Comparison of ENCODE assay signal across 31 cellular contexts in genomic region chr2:99765919-99766318, GRCh38.
"Had no signal": no experiment of that assay in that cellular context is flagged by ENCODE, and none has a peak within 500 bp of the region (broad histone marks: within the 10 kb centered on the region; RNA-seq: fewer than 3 reads in every experiment).

No MANE protein-coding gene starts in this region.

- H3K27me3 Mint-ChIP-seq: activated CD4-positive, alpha-beta T cell treated with anti-CD3 and anti-CD28 coated beads, Interleukin-2, amount 10 ng/mL, durations not matched to agents 24 days and 14 days; activated naive CD8-positive, alpha-beta T cell treated with anti-CD3 and anti-CD28 coated beads, Interleukin-2, amount 10 ng/mL, durations not matched to agents 7 days and 5 days; naive thymus-derived CD4-positive, alpha-beta T cell had no signal

- H3K4me3 ChIP-seq: ascending aorta, coronary artery, esophagus squamous epithelium, heart right ventricle, ovary, skin epidermis, testis, transverse colon had no signal

- H3K27me3 ChIP-seq: ascending aorta, esophagus squamous epithelium, heart right ventricle, ovary, testis, transverse colon had no signal

- H3K4me3 Mint-ChIP-seq: activated CD4-positive, alpha-beta memory T cell treated with anti-CD3 and anti-CD28 coated beads for 36 hours; activated CD4-positive, alpha-beta T cell treated with anti-CD3 and anti-CD28 coated beads, Interleukin-2, amount 10 ng/mL, durations not matched to agents 24 days and 14 days; activated naive CD4-positive, alpha-beta T cell treated with anti-CD3 and anti-CD28 coated beads for 36 hours; activated naive CD8-positive, alpha-beta T cell treated with anti-CD3 and anti-CD28 coated beads, Interleukin-2, amount 10 ng/mL, durations not matched to agents 7 days and 5 days; activated T-helper 1 cell treated with anti-CD3 and anti-CD28 coated beads, Interleukin-12 subunit alpha, Interleukin-12 subunit beta, Interleukin-2, Interleukin-4 antibody, amounts not matched to agents 30 ng/mL and 10 ng/mL and 1 ng/mL, durations not matched to agents 14 hours and 24 hours and 36 hours; naive thymus-derived CD4-positive, alpha-beta T cell had no signal

- H3K4me1 ChIP-seq: ascending aorta, esophagus squamous epithelium, testis, transverse colon had no signal

- FAIRE-seq: islet of Langerhans, TTC549, urothelium cell line had no signal

- DNase-seq: activated CD4-positive, alpha-beta memory T cell treated with anti-CD3 and anti-CD28 coated beads for 36 hours; activated CD4-positive, alpha-beta T cell treated with anti-CD3 and anti-CD28 coated beads, Interleukin-2, amount 10 ng/mL, durations not matched to agents 24 days and 14 days; activated CD4-positive, CD25-positive, alpha-beta regulatory T cell treated with anti-CD3 and anti-CD28 coated beads, Interleukin-2, amount 50 U/mL, for 72 hours; activated CD8-positive, alpha-beta memory T cell treated with anti-CD3 and anti-CD28 coated beads, Interleukin-2, amount 50 U/mL, for 4 hours; activated effector memory CD4-positive, alpha-beta T cell treated with anti-CD3 and anti-CD28 coated beads, Interleukin-2, amount 50 U/mL, for 16 hours; activated naive CD4-positive, alpha-beta T cell treated with anti-CD3 and anti-CD28 coated beads for 36 hours; activated naive CD8-positive, alpha-beta T cell treated with anti-CD3 and anti-CD28 coated beads, Interleukin-2, amount 10 ng/mL, durations not matched to agents 7 days and 5 days; activated T-cell treated with anti-CD3 and anti-CD28 coated beads, Interleukin-2, amount 50 U/mL, for 1 hour; esophagus squamous epithelium; foreskin melanocyte; heart right ventricle; left ventricle myocardium superior; midbrain; naive thymus-derived CD4-positive, alpha-beta T cell; ovary; stimulated activated CD4-positive, alpha-beta T cell treated with anti-CD3 and anti-CD28 coated beads, Interleukin-12 subunit alpha, Interleukin-12 subunit beta, amount 100 ng/mL, for 4 hours; stimulated activated CD4-positive, alpha-beta T cell treated with anti-CD3 and anti-CD28 coated beads, Interleukin-4, amount 100 ng/mL, for 1 hour; stimulated activated naive CD8-positive, alpha-beta T cell treated with anti-CD3 and anti-CD28 coated beads, Interleukin-15, Interleukin-2, amounts not matched to agents 100 U/mL and 50 U/mL, for 24 hours; T-helper 9 cell; testis; transverse colon had no signal

- H3K36me3 ChIP-seq: ascending aorta, esophagus squamous epithelium, heart right ventricle, ovary, transverse colon had no signal

- H3K27ac ChIP-seq: ascending aorta, coronary artery, esophagus squamous epithelium, heart right ventricle, ovary, testis, transverse colon had no signal

- H3K27ac Mint-ChIP-seq: activated CD4-positive, alpha-beta memory T cell treated with anti-CD3 and anti-CD28 coated beads for 36 hours; activated CD4-positive, alpha-beta T cell treated with anti-CD3 and anti-CD28 coated beads, Interleukin-2, amount 10 ng/mL, durations not matched to agents 24 days and 14 days; activated naive CD4-positive, alpha-beta T cell treated with anti-CD3 and anti-CD28 coated beads for 36 hours; activated naive CD8-positive, alpha-beta T cell treated with anti-CD3 and anti-CD28 coated beads, Interleukin-2, amount 10 ng/mL, durations not matched to agents 7 days and 5 days; activated T-helper 1 cell treated with anti-CD3 and anti-CD28 coated beads, Interleukin-12 subunit alpha, Interleukin-12 subunit beta, Interleukin-2, Interleukin-4 antibody, amounts not matched to agents 30 ng/mL and 10 ng/mL and 1 ng/mL, durations not matched to agents 14 hours and 24 hours and 36 hours; naive thymus-derived CD4-positive, alpha-beta T cell; progenitor cell of endocrine pancreas had no signal

- H3K36me3 Mint-ChIP-seq: activated naive CD8-positive, alpha-beta T cell treated with anti-CD3 and anti-CD28 coated beads, Interleukin-2, amount 10 ng/mL, durations not matched to agents 7 days and 5 days had no signal

- H3K4me1 Mint-ChIP-seq: activated CD4-positive, alpha-beta T cell treated with anti-CD3 and anti-CD28 coated beads, Interleukin-2, amount 10 ng/mL, durations not matched to agents 24 days and 14 days; activated naive CD8-positive, alpha-beta T cell treated with anti-CD3 and anti-CD28 coated beads, Interleukin-2, amount 10 ng/mL, durations not matched to agents 7 days and 5 days; brain had no signal

- ATAC-seq: heart right ventricle; left ventricle myocardium superior; naive thymus-derived CD4-positive, alpha-beta T cell; sciatic nerve; stimulated activated naive CD8-positive, alpha-beta T cell treated with anti-CD3 and anti-CD28 coated beads, Interleukin-15, Interleukin-2, amounts not matched to agents 100 U/mL and 50 U/mL, for 24 hours had no signal

- H3K9me3 ChIP-seq: ascending aorta, esophagus squamous epithelium, ovary, testis, transverse colon had no signal
